28 cellular contexts compared by ENCODE assay signal in genomic region chr3:1728510-1728909, GRCh38.
"Had no signal": no experiment of that assay in that cellular context is flagged by ENCODE, and none has a peak within 500 bp of the region (broad histone marks: within the 10 kb centered on the region; RNA-seq: fewer than 3 reads in every experiment).

No MANE protein-coding gene starts in this region.

- ATAC-seq: activated CD4-positive, alpha-beta T cell treated with anti-CD3 and anti-CD28 coated beads for 36 hours; activated CD4-positive, CD25-positive, alpha-beta regulatory T cell treated with anti-CD3 and anti-CD28 coated beads, Interleukin-2, amount 50 U/mL, for 24 hours; activated CD8-positive, alpha-beta memory T cell treated with anti-CD3 and anti-CD28 coated beads, Interleukin-2, amount 10 ng/mL, durations not matched to agents 7 days and 5 days; activated CD8-positive, alpha-beta T cell treated with anti-CD3 and anti-CD28 coated beads, Interleukin-2, amount 10 ng/mL, durations not matched to agents 7 days and 5 days; activated naive CD8-positive, alpha-beta T cell treated with anti-CD3 and anti-CD28 coated beads, Interleukin-2, amount 50 U/mL, for 24 hours; WTC11 had no signal

- DNase-seq: activated CD4-positive, alpha-beta memory T cell treated with anti-CD3 and anti-CD28 coated beads, Interleukin-2, amount 10 ng/mL, durations not matched to agents 7 days and 5 days; activated CD4-positive, alpha-beta T cell treated with anti-CD3 and anti-CD28 coated beads for 1 hour; activated CD4-positive, alpha-beta T cell treated with anti-CD3 and anti-CD28 coated beads for 36 hours; activated CD4-positive, alpha-beta T cell treated with anti-CD3 and anti-CD28 coated beads for 48 hours; activated CD4-positive, alpha-beta T cell treated with anti-CD3 and anti-CD28 coated beads, Interleukin-2, amount 10 ng/mL, durations not matched to agents 7 days and 5 days; activated CD4-positive, alpha-beta T cell treated with anti-CD3 and anti-CD28 coated beads, Interleukin-2, amount 50 U/mL, for 48 hours; activated CD4-positive, CD25-positive, alpha-beta regulatory T cell; activated CD8-positive, alpha-beta memory T cell treated with anti-CD3 and anti-CD28 coated beads for 24 hours; activated CD8-positive, alpha-beta memory T cell treated with anti-CD3 and anti-CD28 coated beads, Interleukin-2, amount 10 ng/mL, durations not matched to agents 7 days and 5 days; activated CD8-positive, alpha-beta memory T cell treated with anti-CD3 and anti-CD28 coated beads, Interleukin-2, amount 50 U/mL, for 48 hours; activated CD8-positive, alpha-beta T cell treated with anti-CD3 and anti-CD28 coated beads, Interleukin-2, amount 10 ng/mL, durations not matched to agents 7 days and 5 days; activated effector memory CD4-positive, alpha-beta T cell treated with Interleukin-2 at 50 U/mL for 16 hours; activated gamma-delta T cell; activated naive CD4-positive, alpha-beta T cell treated with anti-CD3 and anti-CD28 coated beads, Interleukin-2, amount 10 ng/mL, durations not matched to agents 7 days and 5 days; activated naive CD4-positive, alpha-beta T cell treated with Interleukin-2 at 50 U/mL for 16 hours; activated naive CD8-positive, alpha-beta T cell treated with anti-CD3 and anti-CD28 coated beads, Interleukin-2, amount 10 ng/mL, durations not matched to agents 7 days and 5 days; activated naive CD8-positive, alpha-beta T cell treated with anti-CD3 and anti-CD28 coated beads, Interleukin-2, amount 50 U/mL, for 24 hours; activated T-cell treated with anti-CD3 and anti-CD28 coated beads, Interleukin-2, amount 50 U/mL, for 24 hours; activated T-cell treated with anti-CD3 and anti-CD28 coated beads, Interleukin-2, amount 50 U/mL, for 48 hours; amygdala; anterior cingulate cortex; caudate nucleus; T-helper 1 cell; T-helper 2 cell; T-helper 9 cell; WERI-Rb-1 had no signal
